ENCODE assay signal across 8 cellular contexts in genomic region chr19:8321067-8321759, GRCh38. TPM values are rescaled to one million over a fixed set of nuclear protein-coding genes. Genes with fewer than 3 reads are reported as not detected.
DNase-seq lines count a peak whose midpoint lies in the region; TF ChIP-seq lines count a peak whose summit lies in the region.

Gene NDUFA7, minus strand, starts transcription at chr19:8321375. Its CDS starts 17 bp downstream, at chr19:8321358.
Gene RPS28, plus strand, starts transcription at chr19:8321496. Its CDS starts 35 bp downstream, at chr19:8321531.

- H3K27ac ChIP-seq in neutrophil, result peak within 1 kb of the TSS; percentile 79

- peaks cover 19 to 24% of the 10 kb centered on the region in 2 experiments for H3K4me1 ChIP-seq in neutrophil (ENCODE audit: control insufficient read depth in 1 of 2, insufficient read depth in 1 of 2, low read depth in 1 of 2, low read length in 1 of 2)

- no peaks in the 10 kb centered on the region; the same call in none of the 2 replicates for H3K27me3 Mint-ChIP-seq in HFFc6 (ENCODE audit: insufficient read depth)
- no peaks in the 10 kb centered on the region for H3K27me3 Mint-ChIP-seq in activated naive CD4-positive, alpha-beta T cell treated with anti-CD3 and anti-CD28 coated beads for 36 hours (ENCODE audit: low read depth)

- TF ChIP-seq CTCF in GM06990 (IDR thresholded peaks at IDR 0.05; ENCODE audit: insufficient read depth, low read length, poor library complexity, severe bottlenecking) (peak; percentile 33), HFFc6 (IDR thresholded peaks at IDR 0.05) (peak; percentile 26; the same call in 1 of the 2 replicates), NB4 (IDR thresholded peaks at IDR 0.05; ENCODE audit: low read depth, low read length) (no peak), neutrophil (IDR thresholded peaks at IDR 0.05) (peak; percentile 66), subcutaneous adipose tissue (IDR thresholded peaks at IDR 0.05; ENCODE audit: low read depth) (no peak)

- H3K36me3 Mint-ChIP-seq in HFFc6 (ENCODE audit: low read depth), result peaks cover 28% of the 10 kb centered on the region
- peaks cover 27% of the 10 kb centered on the region for H3K36me3 Mint-ChIP-seq in activated naive CD4-positive, alpha-beta T cell treated with anti-CD3 and anti-CD28 coated beads for 36 hours (ENCODE audit: low read depth)

- CTCF ChIA-PET in activated naive CD4-positive, alpha-beta T cell treated with anti-CD3 and anti-CD28 coated beads for 36 hours (lab: Charles Lee), result interaction anchor here (1.4 kb wide), 1 partner anchor 184 kb away, joined by 3 read pairs; no protein-coding TSS in a partner anchor

- peak within 1 kb of the TSS; percentile 100 for H3K27ac Mint-ChIP-seq in HFFc6
- peak within 1 kb of the TSS; percentile 95 for H3K27ac Mint-ChIP-seq in activated naive CD4-positive, alpha-beta T cell treated with anti-CD3 and anti-CD28 coated beads for 36 hours

- H3K36me3 ChIP-seq in GM06990 (ENCODE audit: control insufficient read depth, insufficient read depth, low read length), result peaks cover 13% of the 10 kb centered on the region
- peaks cover 19% of the 10 kb centered on the region for H3K36me3 ChIP-seq in neutrophil

- H3K4me1 Mint-ChIP-seq in HFFc6 (ENCODE audit: low read depth), result peaks cover 20% of the 10 kb centered on the region
- peaks cover 30% of the 10 kb centered on the region for H3K4me1 Mint-ChIP-seq in activated naive CD4-positive, alpha-beta T cell treated with anti-CD3 and anti-CD28 coated beads for 36 hours (ENCODE audit: low read depth)

- intact Hi-C loops in activated naive CD4-positive, alpha-beta T cell treated with anti-CD3 and anti-CD28 coated beads for 36 hours (cut with micrococcal nuclease), result loop anchor here (1.0 to 5.0 kb wide), 11 partner anchors 13 to 1124 kb away; partner anchors contain the start of genes CD320, ELAVL1, HNRNPM and KANK3

- H3K27me3 ChIP-seq in GM06990 (replicated peaks; ENCODE audit: control insufficient read depth, insufficient read depth, low read length), result no peaks in the 10 kb centered on the region
- peaks cover 7% of the 10 kb centered on the region for H3K27me3 ChIP-seq in neutrophil

- peak; percentile 96 for DNase-seq in GM06990 (ENCODE audit: extremely low read depth, insufficient read length)
- DNase-seq in HFFc6, result peak; percentile 93
- DNase-seq in NB4 (ENCODE audit: low read depth), result peak; percentile 100
- peak; percentile 90 for DNase-seq in SK-N-DZ (ENCODE audit: low spot score)
- peak; percentile 99 for DNase-seq in activated naive CD4-positive, alpha-beta T cell treated with anti-CD3 and anti-CD28 coated beads for 36 hours
- peak; percentile 88 for DNase-seq in foreskin melanocyte

- no peaks in the 10 kb centered on the region for H3K9me3 Mint-ChIP-seq in HFFc6
- no peaks in the 10 kb centered on the region for H3K9me3 Mint-ChIP-seq in activated naive CD4-positive, alpha-beta T cell treated with anti-CD3 and anti-CD28 coated beads for 36 hours

- no peaks in the 10 kb centered on the region for H3K9me3 ChIP-seq in neutrophil

- H3K4me3 Mint-ChIP-seq in HFFc6, result peak within 1 kb of the TSS; percentile 100
- H3K4me3 Mint-ChIP-seq in activated naive CD4-positive, alpha-beta T cell treated with anti-CD3 and anti-CD28 coated beads for 36 hours, result peak within 1 kb of the TSS; percentile 100

- peak; percentile 97 for TF ChIP-seq POLR2A in NB4 (IDR thresholded peaks at IDR 0.05; ENCODE audit: extremely low read depth, insufficient read length)

- H3K4me3 ChIP-seq in GM06990 (replicated peaks; ENCODE audit: low read depth, low read length) (peak within 1 kb of the TSS; percentile 94), NB4 (ENCODE audit: low read depth, low read length) (peak within 1 kb of the TSS; percentile 95), neutrophil (ENCODE audit: low read depth in 1 of 2, low read length in 1 of 2) (peak within 1 kb of the TSS; percentile 91)

RNA-seq across cellular contexts. Expression of gene NDUFA7, which starts in this region (rescaled TPM):
- total RNA-seq in HFFc6 (2021; fragmentation: NEBNext Ultra II Directional; extraction: Animal tissue kit (Norgen Biotek cat#: 25700)), result 10 to 100 TPM; 54.0 to 75.9 (median 61.1) TPM
- 33.8 and 68.5 TPM in 2 replicates for polyA plus RNA-seq in SK-N-DZ (2014; cell fraction: cytosol; rRNA removed)
- 48.7 and 54.3 TPM in 2 replicates for polyA plus RNA-seq in SK-N-DZ (2014; cell fraction: nucleus; rRNA removed)
- 100 to 1,000 TPM in 1 of 2 experiments, 10 to 100 TPM in 1; 95.9 to 104 TPM for total RNA-seq in activated naive CD4-positive, alpha-beta T cell treated with anti-CD3 and anti-CD28 coated beads for 36 hours
- 10 to 100 TPM; 15.8 to 51.8 (median 23.7) TPM for total RNA-seq in subcutaneous adipose tissue

RNA-seq across cellular contexts. Expression of gene RPS28, which starts in this region (rescaled TPM):
- total RNA-seq in HFFc6 (2021; fragmentation: NEBNext Ultra II Directional; extraction: Animal tissue kit (Norgen Biotek cat#: 25700)), result 1,000 to 10,000 TPM; 1,135 to 1,536 (median 1,376) TPM
- polyA plus RNA-seq in SK-N-DZ (2014; cell fraction: cytosol; rRNA removed), result 193 and 234 TPM in 2 replicates
- 198 and 225 TPM in 2 replicates for polyA plus RNA-seq in SK-N-DZ (2014; cell fraction: nucleus; rRNA removed)
- total RNA-seq in activated naive CD4-positive, alpha-beta T cell treated with anti-CD3 and anti-CD28 coated beads for 36 hours, result 1,000 to 10,000 TPM; 2,814 to 3,007 TPM
- 100 to 1,000 TPM; 337 to 849 (median 372) TPM for total RNA-seq in subcutaneous adipose tissue

Comparison
In these comparisons a context has a peak if more than half of its experiments do, and no peak if none do; other contexts are left out.
1. Peak in every context shown above with its lines: DNase-seq, H3K4me3 ChIP-seq and H3K27ac ChIP-seq.
2. CTCF ChIP-seq: peak in GM06990 (single experiment), HFFc6 (single experiment) and neutrophil (single experiment); none in NB4 (single experiment) and subcutaneous adipose tissue (single experiment).